ENCODE assay signal across 3 cellular contexts in genomic region chr22:24298478-24299155, GRCh38. TPM values are rescaled to one million over a fixed set of nuclear protein-coding genes. Genes with fewer than 3 reads are reported as not detected.
"Had no signal": no experiment of that assay in that cellular context is flagged by ENCODE, and none has a peak within 500 bp of the region (broad histone marks: within the 10 kb centered on the region; RNA-seq: fewer than 3 reads in every experiment).

No MANE protein-coding gene starts in this region.

RNA-seq across cellular contexts. Expression of gene GGT5, which starts 53.7 kb away (rescaled TPM):
- total RNA-seq: activated CD8-positive, alpha-beta memory T cell treated with anti-CD3 and anti-CD28 coated beads for 36 hours; activated T-helper 1 cell treated with anti-CD3 and anti-CD28 coated beads, Interleukin-12 subunit alpha, Interleukin-12 subunit beta, Interleukin-2, Interleukin-4 antibody, amounts not matched to agents 30 ng/mL and 10 ng/mL and 1 ng/mL, durations not matched to agents 14 hours and 24 hours and 36 hours; PC-9 had no signal
